12 cellular contexts compared by ENCODE assay signal in the genomic region with DNA sequence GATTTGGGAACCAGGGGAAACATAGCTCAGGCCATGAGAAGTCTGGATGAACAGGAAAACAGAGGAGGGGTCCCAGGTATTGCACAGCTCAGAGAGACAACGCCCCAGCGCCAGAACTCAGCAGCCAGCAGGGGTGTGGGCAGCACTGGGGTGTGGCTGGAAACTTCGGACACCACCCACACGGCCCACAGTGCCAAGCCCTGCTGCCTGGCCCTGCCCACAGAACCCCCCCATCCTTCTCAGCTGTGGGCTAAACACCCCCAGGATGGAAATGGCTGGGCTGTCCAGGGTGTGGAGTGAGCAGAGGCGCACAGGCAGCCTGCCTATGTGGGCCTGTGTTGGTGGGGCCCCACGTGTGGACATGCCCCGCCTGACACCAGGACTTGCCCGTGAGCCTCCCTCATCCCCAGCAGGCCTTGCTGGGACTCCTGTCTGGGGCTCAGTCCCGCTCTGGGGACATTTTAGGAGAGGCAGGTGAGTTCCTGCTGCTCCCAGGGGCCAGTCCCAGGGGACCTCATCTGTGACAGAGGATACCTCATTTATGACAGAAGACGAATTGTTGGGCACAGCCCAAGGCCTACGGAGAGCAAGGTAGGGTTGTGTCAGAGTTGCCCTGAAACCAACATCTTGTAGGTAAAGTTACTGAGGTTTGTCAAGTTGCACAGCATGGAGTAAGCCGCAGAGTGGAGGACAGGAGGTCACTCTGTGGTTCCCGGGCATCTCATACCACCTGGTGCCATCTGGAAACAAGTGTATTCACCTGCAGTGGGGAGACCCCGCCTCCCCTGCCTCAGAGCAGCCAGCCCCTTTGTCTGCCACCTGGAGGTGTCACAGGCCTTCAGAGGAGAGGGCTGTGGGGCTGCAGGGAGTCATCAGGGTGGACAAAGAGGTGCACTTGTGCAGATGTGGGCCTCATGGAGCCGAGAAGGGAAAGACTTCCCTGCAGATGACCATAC.
A peak's percentile ranks its signal among the peaks of the same experiment; 100 is the strongest.
DNase-seq lines count a peak whose midpoint lies in the region; ATAC-seq, FAIRE-seq and TF ChIP-seq lines count a peak whose summit lies in the region.
"Had no signal": no experiment of that assay in that cellular context is flagged by ENCODE, and none has a peak within 500 bp of the region (broad histone marks: within the 10 kb centered on the region; RNA-seq: fewer than 3 reads in every experiment).

No MANE protein-coding gene starts in this region.

- DNase-seq in H7, result peak; percentile 33
- no peak for DNase-seq in activated T-helper 1 cell treated with anti-CD3 and anti-CD28 coated beads, Interleukin-12 subunit alpha, Interleukin-12 subunit beta, Interleukin-2, Interleukin-4 antibody, amounts not matched to agents 30 ng/mL and 10 ng/mL and 1 ng/mL, durations not matched to agents 14 hours and 24 hours and 36 hours (ENCODE audit: low spot score)
- DNase-seq in mesenchymal stem cell, result no peak
- DNase-seq in NCI-H748 treated with DMSO at 0.1 percent for 48 hours (lab: John Stamatoyannopoulos, UW), result no peak
- no peak for DNase-seq in GM19239 (ENCODE audit: insufficient read length, low spot score)
- DNase-seq in glutamatergic neuron, result no peak
- DNase-seq: CD4-positive, alpha-beta memory T cell; WERI-Rb-1 had no signal

- H2AFZ ChIP-seq in ACC112 (ENCODE audit: low read length, unreplicated experiment) (no peak overlapping the region), mesenchymal stem cell (ENCODE audit: low read depth, low read length) (no peak overlapping the region)

- peaks cover 66% of the 10 kb centered on the region for H3K4me1 Mint-ChIP-seq in activated T-helper 1 cell treated with anti-CD3 and anti-CD28 coated beads, Interleukin-12 subunit alpha, Interleukin-12 subunit beta, Interleukin-2, Interleukin-4 antibody, amounts not matched to agents 30 ng/mL and 10 ng/mL and 1 ng/mL, durations not matched to agents 14 hours and 24 hours and 36 hours (ENCODE audit: low read depth)
- H3K4me1 Mint-ChIP-seq in glutamatergic neuron (ENCODE audit: low read depth, unreplicated experiment), result no peaks in the 10 kb centered on the region

- H3K18ac ChIP-seq in mesenchymal stem cell (ENCODE audit: low read depth in 1 of 2, low read length in 2 of 2), result peak overlapping the region in 1 of 2 experiments; percentile 46

- peak overlapping the region; percentile 19 for H4K8ac ChIP-seq in mesenchymal stem cell (ENCODE audit: low read length)

- H3K9ac ChIP-seq in mesenchymal stem cell (ENCODE audit: low read length), result no peak overlapping the region

- no peaks in the 10 kb centered on the region for H3K79me2 ChIP-seq in ACC112 (ENCODE audit: control insufficient read depth, insufficient read depth, low read length, unreplicated experiment)

- no peak overlapping the region for H2BK120ac ChIP-seq in mesenchymal stem cell (ENCODE audit: low read depth, low read length)

- peak overlapping the region; percentile 96 for H3K27ac Mint-ChIP-seq in activated T-helper 1 cell treated with anti-CD3 and anti-CD28 coated beads, Interleukin-12 subunit alpha, Interleukin-12 subunit beta, Interleukin-2, Interleukin-4 antibody, amounts not matched to agents 30 ng/mL and 10 ng/mL and 1 ng/mL, durations not matched to agents 14 hours and 24 hours and 36 hours
- no peak overlapping the region for H3K27ac Mint-ChIP-seq in glutamatergic neuron (ENCODE audit: unreplicated experiment)

- no peak overlapping the region for H4K91ac ChIP-seq in mesenchymal stem cell (ENCODE audit: low read length)

- no peak overlapping the region for H2AK5ac ChIP-seq in mesenchymal stem cell (ENCODE audit: low read length, severe bottlenecking)

- peak overlapping the region; percentile 53 for H2BK15ac ChIP-seq in mesenchymal stem cell (ENCODE audit: low read depth, poor library complexity, severe bottlenecking)

- peaks cover 19% of the 10 kb centered on the region for H3K4me1 ChIP-seq in ACC112 (ENCODE audit: control insufficient read depth, insufficient read depth, low read length, unreplicated experiment)
- peaks cover 2% of the 10 kb centered on the region for H3K4me1 ChIP-seq in mesenchymal stem cell (ENCODE audit: control insufficient read depth, insufficient read depth, low read depth, low read length)
- H3K4me1 ChIP-seq: adrenal gland had no signal

- H3K4me3 ChIP-seq in ACC112 (ENCODE audit: low read depth, low read length) (no peak overlapping the region), H7 (ENCODE audit: insufficient read depth, low read depth, low read length) (no peak overlapping the region), mesenchymal stem cell (ENCODE audit: insufficient read depth in 1 of 2, low read depth in 1 of 2, low read length in 2 of 2) (no peak overlapping the region)
- H3K4me3 ChIP-seq: adrenal gland had no signal

- H2BK5ac ChIP-seq in mesenchymal stem cell (ENCODE audit: low read depth, low read length, poor library complexity, severe bottlenecking), result no peak overlapping the region

- no peak overlapping the region for H3K4me3 Mint-ChIP-seq in activated T-helper 1 cell treated with anti-CD3 and anti-CD28 coated beads, Interleukin-12 subunit alpha, Interleukin-12 subunit beta, Interleukin-2, Interleukin-4 antibody, amounts not matched to agents 30 ng/mL and 10 ng/mL and 1 ng/mL, durations not matched to agents 14 hours and 24 hours and 36 hours
- no peak overlapping the region for H3K4me3 Mint-ChIP-seq in glutamatergic neuron (ENCODE audit: unreplicated experiment)

- no peak for TF ChIP-seq CTCF in glutamatergic neuron (IDR thresholded peaks at IDR 0.05; ENCODE audit: partially characterized antibody, unreplicated experiment)

- peak overlapping the region in 1 of 2 experiments; percentile 3 for H2BK12ac ChIP-seq in mesenchymal stem cell (ENCODE audit: low read length in 2 of 2)

- peaks cover 4% of the 10 kb centered on the region for H3K9me3 Mint-ChIP-seq in activated T-helper 1 cell treated with anti-CD3 and anti-CD28 coated beads, Interleukin-12 subunit alpha, Interleukin-12 subunit beta, Interleukin-2, Interleukin-4 antibody, amounts not matched to agents 30 ng/mL and 10 ng/mL and 1 ng/mL, durations not matched to agents 14 hours and 24 hours and 36 hours
- H3K9me3 Mint-ChIP-seq in glutamatergic neuron (ENCODE audit: unreplicated experiment), result no peaks in the 10 kb centered on the region
- H3K9me3 Mint-ChIP-seq: CD4-positive, alpha-beta memory T cell had no signal

- H3K36me3 Mint-ChIP-seq in activated T-helper 1 cell treated with anti-CD3 and anti-CD28 coated beads, Interleukin-12 subunit alpha, Interleukin-12 subunit beta, Interleukin-2, Interleukin-4 antibody, amounts not matched to agents 30 ng/mL and 10 ng/mL and 1 ng/mL, durations not matched to agents 14 hours and 24 hours and 36 hours (ENCODE audit: low read depth), result peaks cover 4% of the 10 kb centered on the region
- no peaks in the 10 kb centered on the region for H3K36me3 Mint-ChIP-seq in glutamatergic neuron (ENCODE audit: unreplicated experiment)
- H3K36me3 Mint-ChIP-seq: CD4-positive, alpha-beta memory T cell had no signal

- ATAC-seq in HG02970 (IDR thresholded peaks at IDR 0.05; ENCODE audit: low FRiP score, unreplicated experiment), result no peak

- no peak overlapping the region for H3K4ac ChIP-seq in mesenchymal stem cell (ENCODE audit: low read depth in 1 of 2, low read length in 2 of 2)

- no peaks in the 10 kb centered on the region for H3K36me3 ChIP-seq in ACC112 (ENCODE audit: insufficient read depth, low read length)
- H3K36me3 ChIP-seq in H7 (replicated peaks; ENCODE audit: control insufficient read depth, insufficient read depth, low read length), result no peaks in the 10 kb centered on the region
- no peaks in the 10 kb centered on the region for H3K36me3 ChIP-seq in mesenchymal stem cell (ENCODE audit: control insufficient read depth in 1 of 2, insufficient read depth in 2 of 2, low read depth in 1 of 2, low read length in 2 of 2)
- H3K36me3 ChIP-seq: adrenal gland, WERI-Rb-1 had no signal

- no peaks in the 10 kb centered on the region for H3K79me1 ChIP-seq in mesenchymal stem cell (replicated peaks; ENCODE audit: low read length, poor library complexity, severe bottlenecking)

- H3K27me3 ChIP-seq in ACC112 (ENCODE audit: insufficient read depth, low read length) (no peaks in the 10 kb centered on the region), H7 (ENCODE audit: control insufficient read depth, insufficient read depth, low read length) (no peaks in the 10 kb centered on the region), mesenchymal stem cell (ENCODE audit: control insufficient read depth in 1 of 2, insufficient read depth in 1 of 2, low read length in 2 of 2) (no peaks in the 10 kb centered on the region)
- H3K27me3 ChIP-seq: adrenal gland had no signal

- peaks cover 7% of the 10 kb centered on the region for H3K9me3 ChIP-seq in mesenchymal stem cell (ENCODE audit: control insufficient read depth, low read length)
- H3K9me3 ChIP-seq: adrenal gland had no signal

- H3K4me2 ChIP-seq in mesenchymal stem cell (ENCODE audit: low read length, poor library complexity, severe bottlenecking), result no peak overlapping the region

- 0 out of 2 replicates have a peak overlapping the region, but pooled peaks have one; percentile 33 for H3K27ac ChIP-seq in ACC112 (ENCODE audit: low read depth, low read length)
- no peak overlapping the region for H3K27ac ChIP-seq in mesenchymal stem cell (ENCODE audit: low read length, poor library complexity, severe bottlenecking)
- H3K27ac ChIP-seq: adrenal gland, WERI-Rb-1 had no signal

- 94% methylated on average over 15 of the region's 15 CpGs for WGBS in mesenchymal stem cell

- H3K14ac ChIP-seq in mesenchymal stem cell (ENCODE audit: low read length in 2 of 2), result peak overlapping the region in 1 of 2 experiments; percentile 31

- H3K23ac ChIP-seq in mesenchymal stem cell (ENCODE audit: low read length in 2 of 2), result no peak overlapping the region

- H3K27me3 Mint-ChIP-seq in activated T-helper 1 cell treated with anti-CD3 and anti-CD28 coated beads, Interleukin-12 subunit alpha, Interleukin-12 subunit beta, Interleukin-2, Interleukin-4 antibody, amounts not matched to agents 30 ng/mL and 10 ng/mL and 1 ng/mL, durations not matched to agents 14 hours and 24 hours and 36 hours (ENCODE audit: insufficient read depth), result no peaks in the 10 kb centered on the region
- H3K27me3 Mint-ChIP-seq in glutamatergic neuron (ENCODE audit: unreplicated experiment), result peaks cover 3% of the 10 kb centered on the region
- H3K27me3 Mint-ChIP-seq: CD4-positive, alpha-beta memory T cell had no signal

- no peak for FAIRE-seq in GM19239 (lab: Jason Lieb, UNC)
- FAIRE-seq: RCC 7860 had no signal

- intact Hi-C loops in activated T-helper 1 cell treated with anti-CD3 and anti-CD28 coated beads, Interleukin-12 subunit alpha, Interleukin-12 subunit beta, Interleukin-2, Interleukin-4 antibody, amounts not matched to agents 30 ng/mL and 10 ng/mL and 1 ng/mL, durations not matched to agents 14 hours and 24 hours and 36 hours (cut with micrococcal nuclease), result loop anchor here (1.0 to 5.0 kb wide), 5 partner anchors 14 to 261 kb away; no protein-coding TSS in a partner anchor
